Comparison of ENCODE assay signal across 8 cellular contexts in the genomic region with DNA sequence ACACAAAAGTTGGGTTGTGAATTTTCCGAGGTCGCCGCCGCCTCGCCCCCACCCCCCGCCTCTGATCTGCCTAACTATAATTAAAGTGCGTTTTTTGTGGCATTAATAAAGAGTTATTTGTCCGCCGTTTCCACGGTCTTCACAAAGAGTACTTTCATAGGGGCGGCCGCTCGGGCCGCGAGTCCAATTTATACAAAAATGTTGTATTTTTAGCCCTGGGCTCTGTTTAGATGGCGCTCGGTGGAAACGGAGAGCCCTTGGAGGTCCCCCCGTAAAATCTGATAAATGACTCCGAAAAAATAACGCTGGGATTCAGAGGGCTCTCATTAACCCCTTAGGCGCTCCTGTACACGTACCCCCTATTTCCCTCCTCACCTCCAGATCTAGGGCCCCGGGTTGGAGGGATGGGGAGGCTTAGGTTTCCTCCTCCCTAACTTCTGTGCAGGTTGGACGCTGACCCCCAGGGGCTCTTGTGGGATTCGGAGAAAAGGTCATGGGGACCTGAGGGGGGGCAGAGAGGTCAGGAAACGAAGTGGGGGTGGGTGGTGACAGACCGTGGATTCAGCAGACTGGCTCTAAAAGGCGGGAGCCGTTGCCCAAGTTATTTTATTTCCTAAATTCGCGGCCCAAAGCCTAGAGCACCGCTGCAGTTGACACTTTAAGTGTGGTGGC. TPM values are rescaled to one million over a fixed set of nuclear protein-coding genes. Genes with fewer than 3 reads are reported as not detected.
DNase-seq lines count a peak whose midpoint lies in the region; ATAC-seq and TF ChIP-seq lines count a peak whose summit lies in the region.

No MANE protein-coding gene starts in this region.

- intact Hi-C loops in posterior vena cava (cut with DNase I), result loop anchor here (5.0 kb wide), 3 partner anchors 218 to 598 kb away; no protein-coding TSS in a partner anchor

- peak overlapping the region in 1 of 2 donors; percentile 55 for H3K27ac Mint-ChIP-seq in T-cell

- DNase-seq in D341Med (ENCODE audit: low spot score), result peak; percentile 22
- peak in 1 of 34 experiments; percentile 0 for DNase-seq in T-cell
- DNase-seq in posterior vena cava (ENCODE audit: low spot score), result peak; percentile 66
- no peak for DNase-seq in SW 1271 (lab: John Stamatoyannopoulos, UW)
- DNase-seq in iPS-NIHi11 (ENCODE audit: low spot score), result no peak

- TF ChIP-seq CTCF in gastroesophageal sphincter (IDR thresholded peaks at IDR 0.05), result no peak

- H3K4me1 Mint-ChIP-seq in T-cell, result peaks cover 42 to 53% (median 48%) of the 10 kb centered on the region in 3 donors

- no peak for TF ChIP-seq POLR2A in gastroesophageal sphincter (IDR thresholded peaks at IDR 0.05)

- peak overlapping the region in 3 of 4 donors; percentile 13 to 54 (median 29) for H3K27ac ChIP-seq in gastroesophageal sphincter

- H3K4me3 Mint-ChIP-seq in T-cell, result peak overlapping the region; percentile 62 to 80 (median 70)

- peaks cover 0 to 86% (median 71%) of the 10 kb centered on the region in 3 donors for H3K4me1 ChIP-seq in gastroesophageal sphincter

- no peaks in the 10 kb centered on the region for H3K9me3 ChIP-seq in gastroesophageal sphincter

- peaks cover 75% of the 10 kb centered on the region for H3K27me3 ChIP-seq in gastroesophageal sphincter

- POLR2A ChIA-PET in T-cell (lab: Charles Lee), result no interaction called here

- ATAC-seq in T-cell (replicated peaks in 1 of 4), result no peak
- ATAC-seq in gastroesophageal sphincter, result no peak
- ATAC-seq in HG02610 (IDR thresholded peaks at IDR 0.05; ENCODE audit: unreplicated experiment), result no peak
- no peak for ATAC-seq in GM21737 (IDR thresholded peaks at IDR 0.05; ENCODE audit: unreplicated experiment)

- H3K4me3 ChIP-seq in gastroesophageal sphincter, result peak overlapping the region in 1 of 2 donors; percentile 57

- H3K36me3 Mint-ChIP-seq in T-cell, result no peaks in the 10 kb centered on the region

- H3K9me3 Mint-ChIP-seq in T-cell, result no peaks in the 10 kb centered on the region

- no peak for TF ChIP-seq EP300 in gastroesophageal sphincter (IDR thresholded peaks at IDR 0.05)

- H3K27me3 Mint-ChIP-seq in T-cell, result peaks cover 57 to 75% of the 10 kb centered on the region in 2 donors

- H3K36me3 ChIP-seq in gastroesophageal sphincter, result no peaks in the 10 kb centered on the region

- WGBS in gastroesophageal sphincter (ENCODE audit: low coverage in 1 of 2), 2 donors, result 0 to 4% methylated on average over 4 to 10 of the region's 33 CpGs

- CTCF ChIA-PET in T-cell (lab: Charles Lee), result no interaction called here

RNA-seq across cellular contexts. Expression of gene CYP26B1, which starts 1.9 kb away (rescaled TPM):
- total RNA-seq in T-cell (under 1 TPM in 1 of 5 donors, not detected in 4; 0.06 TPM), gastroesophageal sphincter (1 to 10 TPM in 2 of 4 donors, under 1 TPM in 2; 0.47 to 4.0 (median 1.4) TPM), posterior vena cava (1 to 10 TPM; 5.0 to 5.1 TPM)

Comparison
In these comparisons a context has a peak if more than half of its experiments do, and no peak if none do; other contexts are left out.
1. DNase-seq: peak in D341Med (single experiment) and posterior vena cava (single experiment); none in SW 1271 (0 of 2) and iPS-NIHi11 (single experiment).